In the genomic region with DNA sequence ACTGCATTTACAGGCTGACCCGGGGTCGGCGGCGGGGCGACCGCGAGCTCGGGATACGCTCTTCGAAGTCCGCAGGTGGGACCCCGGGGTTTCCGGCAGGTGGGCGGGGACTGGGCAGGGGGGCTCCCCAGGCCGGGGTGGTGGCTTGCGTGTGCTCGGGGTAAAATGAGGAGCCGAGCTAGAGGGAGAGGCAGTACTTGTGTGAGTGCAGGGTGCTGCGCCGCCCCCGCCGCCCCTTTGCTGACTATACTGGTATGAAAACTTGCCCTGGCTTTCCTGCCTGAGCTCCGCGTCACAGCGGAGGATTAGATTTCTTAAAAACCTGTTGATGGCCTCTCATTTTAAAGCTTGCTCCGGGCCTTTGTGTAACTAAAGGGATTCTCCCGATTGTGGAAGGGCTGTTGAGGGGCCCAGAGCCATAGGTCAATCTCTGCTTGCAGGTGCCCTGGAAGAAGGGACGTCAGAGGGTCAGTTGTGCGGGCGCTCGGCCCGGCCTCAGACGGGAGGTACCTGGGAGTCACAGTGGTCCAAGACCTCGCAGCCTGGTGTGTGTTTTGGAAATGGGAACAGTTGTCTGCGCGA, we compare ENCODE assay signal across 8 cellular contexts. TPM values are rescaled to one million over a fixed set of nuclear protein-coding genes. Genes with fewer than 3 reads are reported as not detected.
DNase-seq lines count a peak whose midpoint lies in the region; ATAC-seq and TF ChIP-seq lines count a peak whose summit lies in the region.

No MANE protein-coding gene starts in this region.

- ATAC-seq in GM18517 (IDR thresholded peaks at IDR 0.05; ENCODE audit: unreplicated experiment) (peak; percentile 50), HG03060 (IDR thresholded peaks at IDR 0.05; ENCODE audit: low read depth, unreplicated experiment) (peak; percentile 28)
- ATAC-seq in effector memory CD8-positive, alpha-beta T cell (replicated peaks) = peak; percentile 59

- no peak overlapping the region for H4K91ac ChIP-seq in mesenchymal stem cell (ENCODE audit: low read length)

- H3K36me3 Mint-ChIP-seq in effector memory CD8-positive, alpha-beta T cell (ENCODE audit: insufficient read depth) = peaks cover 3% of the 10 kb centered on the region

- H3K79me1 ChIP-seq in mesenchymal stem cell (replicated peaks; ENCODE audit: low read length, poor library complexity, severe bottlenecking) = peaks cover 13% of the 10 kb centered on the region

- no peaks in the 10 kb centered on the region for H3K27me3 ChIP-seq in mesenchymal stem cell (ENCODE audit: control insufficient read depth in 1 of 2, insufficient read depth in 1 of 2, low read length in 2 of 2)

- 1% methylated on average over 36 of the region's 36 CpGs for WGBS in mesenchymal stem cell

- H3K4ac ChIP-seq in mesenchymal stem cell (ENCODE audit: low read depth in 1 of 2, low read length in 2 of 2) = peak overlapping the region in 1 of 2 experiments; percentile 61

- H3K4me2 ChIP-seq in mesenchymal stem cell (ENCODE audit: low read length, poor library complexity, severe bottlenecking) = peak overlapping the region; percentile 97

- peak overlapping the region; percentile 93 for H2BK5ac ChIP-seq in mesenchymal stem cell (ENCODE audit: low read depth, low read length, poor library complexity, severe bottlenecking)

- H3K27me3 Mint-ChIP-seq in effector memory CD8-positive, alpha-beta T cell = no peaks in the 10 kb centered on the region

- H2BK15ac ChIP-seq in mesenchymal stem cell (ENCODE audit: low read depth, poor library complexity, severe bottlenecking) = peak overlapping the region; percentile 97

- H3K4me1 Mint-ChIP-seq in effector memory CD8-positive, alpha-beta T cell (ENCODE audit: low read depth in 2 of 2) = peaks cover 21 to 30% of the 10 kb centered on the region in 2 donors

- H3K27ac ChIP-seq in 22Rv1 = peak overlapping the region; percentile 94
- peak overlapping the region; percentile 83 for H3K27ac ChIP-seq in mesenchymal stem cell (ENCODE audit: low read length, poor library complexity, severe bottlenecking)

- TF ChIP-seq CTCF in 22Rv1 (IDR thresholded peaks at IDR 0.05) = no peak

- H3K14ac ChIP-seq in mesenchymal stem cell (ENCODE audit: low read length in 2 of 2) = peak overlapping the region in 1 of 2 experiments; percentile 61

- peak overlapping the region; percentile 80 to 88 for H3K4me3 ChIP-seq in mesenchymal stem cell (ENCODE audit: insufficient read depth in 1 of 2, low read depth in 1 of 2, low read length in 2 of 2)

- no peaks in the 10 kb centered on the region for H3K9me3 ChIP-seq in mesenchymal stem cell (ENCODE audit: control insufficient read depth, low read length)

- H2BK12ac ChIP-seq in mesenchymal stem cell (ENCODE audit: low read length in 2 of 2) = peak overlapping the region in 1 of 2 experiments; percentile 49

- DNase-seq in NCI-H345 (lab: John Stamatoyannopoulos, UW) (peak; percentile 66), mesenchymal stem cell (peak; percentile 59)
- DNase-seq in activated CD8-positive, alpha-beta memory T cell treated with anti-CD3 and anti-CD28 coated beads for 24 hours = peak; percentile 92
- peak in 2 of 3 experiments; percentile 50 to 51 for DNase-seq in effector memory CD8-positive, alpha-beta T cell
- peak; percentile 58 for DNase-seq in stimulated activated CD8-positive, alpha-beta memory T cell treated with anti-CD3 and anti-CD28 coated beads, Interleukin-12 subunit alpha, Interleukin-12 subunit beta, amount 100 ng/mL, for 24 hours (ENCODE audit: extremely low read depth)

- H2AFZ ChIP-seq in mesenchymal stem cell (ENCODE audit: low read depth, low read length) = peak overlapping the region; percentile 54

- H3K23ac ChIP-seq in mesenchymal stem cell (ENCODE audit: low read length in 2 of 2) = no peak overlapping the region

- peak overlapping the region; percentile 94 for H3K9ac ChIP-seq in mesenchymal stem cell (ENCODE audit: low read length)

- H2BK120ac ChIP-seq in mesenchymal stem cell (ENCODE audit: low read depth, low read length) = peak overlapping the region; percentile 84

- peaks cover 4 to 7% of the 10 kb centered on the region in 2 experiments for H3K36me3 ChIP-seq in mesenchymal stem cell (ENCODE audit: control insufficient read depth in 1 of 2, insufficient read depth in 2 of 2, low read depth in 1 of 2, low read length in 2 of 2)

- H3K4me1 ChIP-seq in mesenchymal stem cell (ENCODE audit: control insufficient read depth, insufficient read depth, low read depth, low read length) = peaks cover 2% of the 10 kb centered on the region

- peak overlapping the region; percentile 77 for H4K8ac ChIP-seq in mesenchymal stem cell (ENCODE audit: low read length)

- peak overlapping the region; percentile 93 to 94 for H3K27ac Mint-ChIP-seq in effector memory CD8-positive, alpha-beta T cell

- H3K18ac ChIP-seq in mesenchymal stem cell (ENCODE audit: low read depth in 1 of 2, low read length in 2 of 2) = peak overlapping the region; percentile 61 to 95

- H2AK5ac ChIP-seq in mesenchymal stem cell (ENCODE audit: low read length, severe bottlenecking) = no peak overlapping the region

- H3K9me3 Mint-ChIP-seq in effector memory CD8-positive, alpha-beta T cell = no peaks in the 10 kb centered on the region

- peak overlapping the region; percentile 91 to 96 for H3K4me3 Mint-ChIP-seq in effector memory CD8-positive, alpha-beta T cell

RNA-seq across cellular contexts. Expression of gene ARMC10, which starts 0.5 kb away (rescaled TPM):
- polyA plus RNA-seq in mesenchymal stem cell (2013, experiment 1 of 2) = 21.1 TPM
- 20.4 TPM for polyA plus RNA-seq in mesenchymal stem cell (2013, experiment 2 of 2)

RNA-seq across cellular contexts. Expression of gene FBXL13, which starts 0.8 kb away (rescaled TPM):
- polyA plus RNA-seq in mesenchymal stem cell (2013, experiment 1 of 2) = 2.7 TPM
- polyA plus RNA-seq in mesenchymal stem cell (2013, experiment 2 of 2) = 2.1 TPM

Comparison
In these comparisons a context has a peak if more than half of its experiments do, and no peak if none do; other contexts are left out.
1. Peak in every context shown above with its lines: DNase-seq, ATAC-seq, H3K4me3 ChIP-seq and H3K27ac ChIP-seq.